8 cellular contexts compared by ENCODE assay signal in genomic region chr22:43014062-43014875, GRCh38. TPM values are rescaled to one million over a fixed set of nuclear protein-coding genes. Genes with fewer than 3 reads are reported as not detected.
DNase-seq lines count a peak whose midpoint lies in the region; FAIRE-seq and TF ChIP-seq lines count a peak whose summit lies in the region.

No MANE protein-coding gene starts in this region.

- H3K4me1 Mint-ChIP-seq in osteocyte (ENCODE audit: unreplicated experiment): peaks cover 23% of the 10 kb centered on the region

- peak; percentile 77 for FAIRE-seq in GM19239 (lab: Jason Lieb, UNC)

- no peaks in the 10 kb centered on the region for H3K9me3 Mint-ChIP-seq in osteocyte (ENCODE audit: unreplicated experiment)

- peak overlapping the region; percentile 67 for H3K27ac Mint-ChIP-seq in osteocyte (ENCODE audit: unreplicated experiment)

- no peak for TF ChIP-seq CTCF in NB4 (IDR thresholded peaks at IDR 0.05; ENCODE audit: low read depth, low read length)
- no peak for TF ChIP-seq CTCF in fibroblast of villous mesenchyme (IDR thresholded peaks at IDR 0.05; ENCODE audit: insufficient read depth, low read depth, low read length)
- no peak for TF ChIP-seq CTCF in osteocyte (IDR thresholded peaks at IDR 0.05)

- H3K4me3 ChIP-seq in NB4 (ENCODE audit: low read depth, low read length) (peak overlapping the region; percentile 63), fibroblast of villous mesenchyme (ENCODE audit: low read depth, low read length) (peak overlapping the region; percentile 84)

- peak overlapping the region; percentile 93 for H3K4me3 Mint-ChIP-seq in osteocyte (ENCODE audit: unreplicated experiment)

- H3K36me3 Mint-ChIP-seq in osteocyte (ENCODE audit: unreplicated experiment): no peaks in the 10 kb centered on the region

- TF ChIP-seq POLR2A in NB4 (IDR thresholded peaks at IDR 0.05; ENCODE audit: extremely low read depth, insufficient read length): no peak

- no peaks in the 10 kb centered on the region for H3K27me3 Mint-ChIP-seq in osteocyte (ENCODE audit: unreplicated experiment)

- DNase-seq in AG08396 (ENCODE audit: low spot score) (peak; percentile 52), GM19239 (ENCODE audit: insufficient read length, low spot score) (peak; percentile 29), NB4 (ENCODE audit: low read depth) (peak; percentile 67), activated T-helper 1 cell treated with Interleukin-2 at 50 U/mL for 16 hours (ENCODE audit: low read depth) (peak; percentile 13), fibroblast of villous mesenchyme (ENCODE audit: low read depth) (peak; percentile 50), osteocyte (ENCODE audit: extremely low spot score, unreplicated experiment) (no peak), NCI-H510A treated with DMSO at 0.1 percent for 48 hours (lab: John Stamatoyannopoulos, UW) (no peak), NCI-H187 (lab: John Stamatoyannopoulos, UW) (no peak)

RNA-seq across cellular contexts. Expression of gene PACSIN2, which starts 0.7 kb away (rescaled TPM):
- total RNA-seq in fibroblast of villous mesenchyme (43.8 and 53.1 TPM in 2 replicates), osteocyte (51.0 and 51.7 TPM in 2 replicates)

Comparison
In these comparisons a context has a peak if more than half of its experiments do, and no peak if none do; other contexts are left out.
1. DNase-seq: peak in AG08396 (single experiment), GM19239 (single experiment), NB4 (single experiment), activated T-helper 1 cell treated with Interleukin-2 at 50 U/mL for 16 hours (single experiment) and fibroblast of villous mesenchyme (single experiment); none in osteocyte (single experiment), NCI-H510A treated with DMSO at 0.1 percent for 48 hours (single experiment) and NCI-H187 (0 of 2).